ENCODE assay signal across 8 cellular contexts in the genomic region with DNA sequence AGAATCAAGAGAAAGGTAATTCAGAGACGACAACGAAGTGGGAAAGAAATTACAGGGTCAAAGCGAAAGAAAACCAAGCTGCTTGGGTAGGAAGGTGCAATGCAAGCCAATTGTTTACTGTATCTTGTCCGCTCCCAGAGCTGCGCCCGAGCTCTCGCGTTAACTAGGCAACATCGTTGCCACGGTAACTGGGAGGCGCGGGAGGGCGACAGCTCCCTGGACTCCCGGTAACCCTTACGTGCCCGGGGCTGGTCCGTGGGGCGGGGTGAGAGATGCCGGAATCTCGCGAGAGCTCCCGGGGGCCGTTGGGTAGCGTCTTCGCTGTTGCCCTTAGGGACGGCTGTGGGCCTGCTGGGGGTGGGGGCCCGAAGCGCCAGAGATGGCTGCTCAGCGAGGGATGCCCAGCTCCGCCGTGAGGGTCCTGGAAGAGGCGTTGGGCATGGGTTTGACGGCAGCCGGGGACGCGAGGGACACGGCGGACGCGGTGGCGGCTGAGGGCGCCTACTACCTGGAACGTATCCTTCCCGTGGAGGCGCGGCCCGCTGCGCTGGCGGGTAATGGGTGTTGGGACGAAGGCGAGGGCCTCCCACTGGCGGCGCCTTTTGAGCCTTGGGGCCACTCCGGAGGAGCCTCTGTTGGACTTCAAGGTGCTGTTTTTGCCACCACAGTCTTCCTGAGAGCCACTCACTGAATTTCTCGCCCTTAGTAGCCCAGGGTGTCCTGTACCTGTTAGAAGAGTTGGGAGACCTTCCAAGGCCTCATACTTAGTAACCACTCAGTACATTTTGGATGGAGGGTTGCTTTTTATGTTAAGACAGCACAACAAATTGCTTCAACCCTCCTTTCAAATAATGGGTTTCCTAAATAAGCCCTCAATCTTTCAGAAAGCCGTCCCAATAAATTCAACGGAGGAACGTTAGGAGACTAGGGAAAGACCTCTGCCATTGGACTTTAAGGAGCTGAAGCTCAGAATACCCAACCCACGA. TPM values are rescaled to one million over a fixed set of nuclear protein-coding genes. Genes with fewer than 3 reads are reported as not detected.
A peak's percentile ranks its signal among the peaks of the same experiment; 100 is the strongest.
DNase-seq lines count a peak whose midpoint lies in the region; ATAC-seq and TF ChIP-seq lines count a peak whose summit lies in the region.

SPAG16 (plus strand) TSS at position 360 of the 986 bp plus-strand sequence.

- H3K27ac ChIP-seq in VCaP (peak within 1 kb of the TSS; percentile 56), mammary epithelial cell (ENCODE audit: insufficient read depth, low read depth, low read length) (peak within 1 kb of the TSS; percentile 84)

- intact Hi-C loops in mammary epithelial cell (cut with micrococcal nuclease) = loop anchor here (10.0 kb wide), 1 partner anchor 200 kb away; no protein-coding TSS in a partner anchor

- H3K4me3 ChIP-seq in mammary epithelial cell (replicated peaks in 1 of 3; ENCODE audit: insufficient read depth in 1 of 3, low read depth in 2 of 3, low read length in 3 of 3) = peak within 1 kb of the TSS; percentile 88 to 90 (median 89)
- H3K4me3 ChIP-seq in iPS-18c (ENCODE audit: insufficient read depth, low read depth, low read length) = peak within 1 kb of the TSS; percentile 84
- H3K4me3 ChIP-seq in skeletal muscle satellite cell (ENCODE audit: low read length) = peak within 1 kb of the TSS; percentile 89

- H3K4me2 ChIP-seq in mammary epithelial cell (ENCODE audit: insufficient read depth, low read depth, low read length) (peak within 1 kb of the TSS; percentile 97), skeletal muscle satellite cell (ENCODE audit: low read length) (peak within 1 kb of the TSS; percentile 80)

- peak within 1 kb of the TSS; percentile 97 for H2AFZ ChIP-seq in mammary epithelial cell (ENCODE audit: low read depth, low read length)

- H4K20me1 ChIP-seq in mammary epithelial cell (ENCODE audit: insufficient read depth, low read length) = no peaks in the 10 kb centered on the region

- DNase-seq in NCI-H2029 (lab: John Stamatoyannopoulos, UW) (peak; percentile 97), mammary epithelial cell (peak; percentile 96), UCSD-AML1 (lab: John Stamatoyannopoulos, UW; ENCODE audit: unreplicated experiment) (no peak)

- no peaks in the 10 kb centered on the region for H3K9me3 ChIP-seq in mammary epithelial cell (replicated peaks; ENCODE audit: insufficient read depth, low read length)
- no peaks in the 10 kb centered on the region for H3K9me3 ChIP-seq in iPS-18c (ENCODE audit: control insufficient read depth, insufficient read depth, low read length)
- no peaks in the 10 kb centered on the region for H3K9me3 ChIP-seq in skeletal muscle satellite cell (replicated peaks; ENCODE audit: low read length)

- peaks cover 11% of the 10 kb centered on the region for H3K4me1 ChIP-seq in mammary epithelial cell (ENCODE audit: insufficient read depth, low read length)
- H3K4me1 ChIP-seq in skeletal muscle satellite cell (ENCODE audit: control insufficient read depth, insufficient read depth, low read length) = peaks cover 8% of the 10 kb centered on the region

- no peaks in the 10 kb centered on the region for H3K27me3 ChIP-seq in mammary epithelial cell (ENCODE audit: insufficient read depth, low read length)
- no peaks in the 10 kb centered on the region for H3K27me3 ChIP-seq in skeletal muscle satellite cell (ENCODE audit: control insufficient read depth, insufficient read depth, low read length)

- TSS peak; percentile 40 for BruUV-seq in mammary epithelial cell (replicated peaks; lab: Mats Ljungman, UMichigan)

- no peaks in the 10 kb centered on the region for H3K36me3 ChIP-seq in mammary epithelial cell (ENCODE audit: insufficient read depth, low read length)
- no peaks in the 10 kb centered on the region for H3K36me3 ChIP-seq in skeletal muscle satellite cell (ENCODE audit: insufficient read depth, low read length)

- H3K79me2 ChIP-seq in mammary epithelial cell (ENCODE audit: insufficient read depth, low read length) = peaks cover 4% of the 10 kb centered on the region

- peak within 1 kb of the TSS; percentile 91 for H3K9ac ChIP-seq in mammary epithelial cell (ENCODE audit: insufficient read depth, low read length)
- peak within 1 kb of the TSS; percentile 88 for H3K9ac ChIP-seq in skeletal muscle satellite cell (ENCODE audit: low read depth, low read length)

- WGBS in mammary epithelial cell (ENCODE audit: low coverage, missing lambda C conversion rate) = under 1% methylated on average over 33 of the region's 59 CpGs

- in situ Hi-C loops in mammary epithelial cell (cut with MboI; ENCODE audit: low sequenced_read_pairs in 2 of 2) = no loop called here

- TF ChIP-seq CTCF in VCaP (conservative IDR thresholded peaks at IDR 0.05) = no peak
- no peak for TF ChIP-seq CTCF in mammary epithelial cell (conservative IDR thresholded peaks at IDR 0.05 in 1 of 2, IDR thresholded peaks at IDR 0.05 in 1 of 2; ENCODE audit: extremely low read depth in 1 of 2, insufficient read depth in 1 of 2, low read depth in 1 of 2, low read length in 2 of 2)

- CTCF ChIA-PET in mammary epithelial cell (lab: Charles Lee; ENCODE audit: low non-redundant PET) = interaction anchor here (0.5 kb wide), 1 partner anchor 681 kb away, joined by 3 read pairs; no protein-coding TSS in a partner anchor

- ATAC-seq in GM18498 (IDR thresholded peaks at IDR 0.05; ENCODE audit: unreplicated experiment) = peak; percentile 99
- peak; percentile 99 for ATAC-seq in HG02870 (IDR thresholded peaks at IDR 0.05; ENCODE audit: unreplicated experiment)

- dilution Hi-C loops in mammary epithelial cell (cut with HindIII; ENCODE audit: low sequenced_read_pairs) = no loop called here

RNA-seq across cellular contexts. Expression of gene SPAG16, which starts in this region (rescaled TPM):
- 10 to 100 TPM; 13.6 to 16.2 TPM for total RNA-seq in mammary epithelial cell
- 11.0 TPM for polyA plus RNA-seq in mammary epithelial cell
- polyA minus RNA-seq in mammary epithelial cell = not detected
- total RNA-seq in skeletal muscle satellite cell (2012; rRNA removed) = 18.5 and 22.1 TPM in 2 replicates
